In the genomic region with DNA sequence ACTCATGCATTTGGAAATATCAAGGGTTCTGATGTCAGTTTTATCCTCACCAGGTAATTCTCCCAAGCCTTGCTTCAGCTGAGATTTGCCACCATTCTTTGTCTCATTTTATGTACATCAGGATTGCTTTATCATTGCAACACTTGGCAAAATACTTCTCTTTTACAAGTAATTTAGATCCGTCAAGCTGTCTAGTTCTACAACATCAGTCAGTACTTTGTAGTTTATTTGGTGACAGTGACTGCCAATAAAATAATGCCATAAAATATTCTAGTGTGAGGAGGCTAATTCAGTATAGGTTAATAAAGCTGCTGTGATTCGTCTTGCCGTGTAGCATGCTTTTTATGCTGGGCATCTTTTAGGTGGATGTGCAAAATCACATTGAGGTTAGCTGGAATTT, we compare ENCODE assay signal across 11 cellular contexts.
"Had no signal": no experiment of that assay in that cellular context is flagged by ENCODE, and none has a peak within 500 bp of the region (broad histone marks: within the 10 kb centered on the region; RNA-seq: fewer than 3 reads in every experiment).

No MANE protein-coding gene starts in this region.

- H3K36me3 ChIP-seq: HAP-1 had no signal

- H3K9me3 ChIP-seq: HAP-1 had no signal

- H3K27ac ChIP-seq: GM23248 had no signal

- ATAC-seq: GM23338, HCT116 had no signal

- DNase-seq: GM23248, GOT3, H7, H9, HCEC 1CT, HFFc6 had no signal

- H3K4me3 ChIP-seq: GM23248, GM23338, HAP-1 had no signal

- H3K4me1 ChIP-seq: HAP-1 had no signal

- H3K9ac ChIP-seq: GM23248 had no signal

- H2AFZ ChIP-seq: GM23248, GM23338 had no signal

- FAIRE-seq: H1, H54 had no signal

- H3K4me2 ChIP-seq: GM23338 had no signal
